ENCODE assay signal across 15 cellular contexts in the genomic region with DNA sequence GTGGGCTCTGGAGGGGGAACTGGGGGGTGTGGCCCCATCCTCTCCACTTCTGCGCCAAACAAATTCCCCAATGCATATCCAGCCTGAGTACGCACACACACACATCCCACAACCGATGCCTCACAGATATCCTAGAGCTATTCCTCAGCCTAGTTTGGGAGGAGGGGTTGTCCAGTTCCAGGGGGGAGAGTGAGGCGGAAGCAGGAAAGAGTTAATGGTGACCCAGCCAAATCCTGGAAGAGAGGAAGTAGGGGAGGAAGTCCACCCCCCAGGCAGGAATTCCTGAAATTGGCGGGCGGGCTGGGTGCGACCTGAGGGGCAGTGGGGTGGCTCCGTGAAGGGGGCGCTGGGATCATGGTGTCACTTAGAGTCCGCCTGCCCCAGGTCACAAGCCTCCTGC. TPM values are rescaled to one million over a fixed set of nuclear protein-coding genes. Genes with fewer than 3 reads are reported as not detected.
A peak's percentile ranks its signal among the peaks of the same experiment; 100 is the strongest.
DNase-seq lines count a peak whose midpoint lies in the region; ATAC-seq and TF ChIP-seq lines count a peak whose summit lies in the region.
"Had no signal": no experiment of that assay in that cellular context is flagged by ENCODE, and none has a peak within 500 bp of the region (broad histone marks: within the 10 kb centered on the region; RNA-seq: fewer than 3 reads in every experiment).

No MANE protein-coding gene starts in this region.

- no peak overlapping the region for H2BK5ac ChIP-seq in mesenchymal stem cell (ENCODE audit: low read depth, low read length, poor library complexity, severe bottlenecking)

- H3K4me3 Mint-ChIP-seq in endothelial cell (ENCODE audit: unreplicated experiment): peak overlapping the region; percentile 100
- H3K4me3 Mint-ChIP-seq: activated T-cell treated with anti-CD3 and anti-CD28 coated beads, Interleukin-2, amount 50 U/mL, for 4 hours had no signal

- no peak overlapping the region for H3K4me2 ChIP-seq in mesenchymal stem cell (ENCODE audit: low read length, poor library complexity, severe bottlenecking)
- H3K4me2 ChIP-seq: neural progenitor cell had no signal

- H3K4me1 Mint-ChIP-seq in endothelial cell (ENCODE audit: unreplicated experiment): peaks cover 59% of the 10 kb centered on the region

- no peak overlapping the region for H3K27ac ChIP-seq in RWPE2 (ENCODE audit: poor library complexity, severe bottlenecking)
- no peak overlapping the region for H3K27ac ChIP-seq in mesenchymal stem cell (ENCODE audit: low read length, poor library complexity, severe bottlenecking)
- peak overlapping the region in 3 of 4 donors; percentile 63 to 81 (median 69) for H3K27ac ChIP-seq in tibial nerve
- H3K27ac ChIP-seq: neural progenitor cell, SK-N-MC had no signal

- no peak for ATAC-seq in RWPE2 (ENCODE audit: low read depth)
- ATAC-seq in HG02885 (IDR thresholded peaks at IDR 0.05; ENCODE audit: poor library complexity, unreplicated experiment): no peak
- ATAC-seq in GM18498 (IDR thresholded peaks at IDR 0.05; ENCODE audit: unreplicated experiment): no peak

- no peak overlapping the region for H3K4ac ChIP-seq in mesenchymal stem cell (ENCODE audit: low read depth in 1 of 2, low read length in 2 of 2)

- peak overlapping the region in 1 of 2 experiments; percentile 33 for H3K18ac ChIP-seq in mesenchymal stem cell (ENCODE audit: low read depth in 1 of 2, low read length in 2 of 2)

- H2BK120ac ChIP-seq in mesenchymal stem cell (ENCODE audit: low read depth, low read length): no peak overlapping the region

- TF ChIP-seq CTCF in RWPE2 (IDR thresholded peaks at IDR 0.05; ENCODE audit: poor library complexity, severe bottlenecking): no peak
- TF ChIP-seq CTCF in endothelial cell (IDR thresholded peaks at IDR 0.05; ENCODE audit: unreplicated experiment): no peak
- TF ChIP-seq CTCF in tibial nerve (IDR thresholded peaks at IDR 0.05): no peak

- 80% methylated on average over 1 of the region's 10 CpGs for WGBS in mesenchymal stem cell
- 9 to 11% methylated on average over 10 of the region's 10 CpGs for WGBS in tibial nerve, 2 donors

- no peaks in the 10 kb centered on the region for H3K36me3 ChIP-seq in RWPE2 (ENCODE audit: low read depth)
- H3K36me3 ChIP-seq in mesenchymal stem cell (ENCODE audit: control insufficient read depth in 1 of 2, insufficient read depth in 2 of 2, low read depth in 1 of 2, low read length in 2 of 2): no peaks in the 10 kb centered on the region
- H3K36me3 ChIP-seq in tibial nerve: no peaks in the 10 kb centered on the region
- H3K36me3 ChIP-seq: neural progenitor cell had no signal

- peak overlapping the region; percentile 96 for H3K27ac Mint-ChIP-seq in endothelial cell (ENCODE audit: unreplicated experiment)
- H3K27ac Mint-ChIP-seq: neural progenitor cell had no signal

- peak overlapping the region; percentile 69 for H4K8ac ChIP-seq in mesenchymal stem cell (ENCODE audit: low read length)

- H3K36me3 Mint-ChIP-seq in endothelial cell (ENCODE audit: low read depth, unreplicated experiment): peaks cover 7% of the 10 kb centered on the region
- H3K36me3 Mint-ChIP-seq: neural progenitor cell had no signal

- no peak for TF ChIP-seq EP300 in tibial nerve (IDR thresholded peaks at IDR 0.05)

- no peaks in the 10 kb centered on the region for H3K9me3 Mint-ChIP-seq in endothelial cell (ENCODE audit: unreplicated experiment)
- H3K9me3 Mint-ChIP-seq: activated T-cell treated with anti-CD3 and anti-CD28 coated beads, Interleukin-2, amount 50 U/mL, for 4 hours; neural progenitor cell had no signal

- peak overlapping the region; percentile 48 for H2BK15ac ChIP-seq in mesenchymal stem cell (ENCODE audit: low read depth, poor library complexity, severe bottlenecking)

- H2AFZ ChIP-seq in mesenchymal stem cell (ENCODE audit: low read depth, low read length): no peak overlapping the region
- H2AFZ ChIP-seq: neural progenitor cell had no signal

- H3K9me3 ChIP-seq in RWPE2 (ENCODE audit: severe bottlenecking) (no peaks in the 10 kb centered on the region), mesenchymal stem cell (ENCODE audit: control insufficient read depth, low read length) (no peaks in the 10 kb centered on the region), tibial nerve (no peaks in the 10 kb centered on the region)

- H3K9ac ChIP-seq in mesenchymal stem cell (ENCODE audit: low read length): peak overlapping the region; percentile 53
- H3K9ac ChIP-seq: neural progenitor cell had no signal

- DNase-seq in RWPE2 (ENCODE audit: low spot score) (no peak), endothelial cell (ENCODE audit: low spot score) (peak; percentile 36), mesenchymal stem cell (no peak), tibial nerve (ENCODE audit: low spot score in 2 of 2) (no peak), NCI-H187 treated with DMSO at 0.1 percent for 48 hours (lab: John Stamatoyannopoulos, UW) (no peak)
- DNase-seq: activated T-cell treated with anti-CD3 and anti-CD28 coated beads, Interleukin-2, amount 50 U/mL, for 4 hours; erythroblast; immature natural killer cell; KG1; NCI-H1930; NK-92 treated with Interleukin-12 subunit alpha and Interleukin-12 subunit beta, amount 100 ng/mL, for 24 hours had no signal

- no peak overlapping the region for H2BK12ac ChIP-seq in mesenchymal stem cell (ENCODE audit: low read length in 2 of 2)

- H3K4me1 ChIP-seq in RWPE2 (ENCODE audit: insufficient read depth, poor library complexity, severe bottlenecking): peaks cover 18% of the 10 kb centered on the region
- peaks cover 12% of the 10 kb centered on the region for H3K4me1 ChIP-seq in mesenchymal stem cell (ENCODE audit: control insufficient read depth, insufficient read depth, low read depth, low read length)
- peaks cover 0 to 40% (median 1%) of the 10 kb centered on the region in 4 donors for H3K4me1 ChIP-seq in tibial nerve
- H3K4me1 ChIP-seq: neural progenitor cell had no signal

- H3K4me3 ChIP-seq in RWPE2 (ENCODE audit: severe bottlenecking) (peak overlapping the region; percentile 27), mesenchymal stem cell (ENCODE audit: insufficient read depth in 1 of 2, low read depth in 1 of 2, low read length in 2 of 2) (peak overlapping the region in 1 of 2 experiments; percentile 75), tibial nerve (peak overlapping the region; percentile 16 to 64 (median 25))
- H3K4me3 ChIP-seq: SK-N-MC had no signal

- no peak overlapping the region for H3K14ac ChIP-seq in mesenchymal stem cell (ENCODE audit: low read length in 2 of 2)

- peaks cover 17% of the 10 kb centered on the region for H3K27me3 Mint-ChIP-seq in endothelial cell (ENCODE audit: unreplicated experiment)

- TF ChIP-seq POLR2A in tibial nerve (IDR thresholded peaks at IDR 0.05): no peak

- H3K23ac ChIP-seq in mesenchymal stem cell (ENCODE audit: low read length in 2 of 2): no peak overlapping the region

- H4K91ac ChIP-seq in mesenchymal stem cell (ENCODE audit: low read length): no peak overlapping the region

- no peak overlapping the region for H2AK5ac ChIP-seq in mesenchymal stem cell (ENCODE audit: low read length, severe bottlenecking)

- H3K79me1 ChIP-seq in mesenchymal stem cell (replicated peaks; ENCODE audit: low read length, poor library complexity, severe bottlenecking): no peaks in the 10 kb centered on the region

- H3K27me3 ChIP-seq in RWPE2 (ENCODE audit: insufficient read depth, poor library complexity, severe bottlenecking): no peaks in the 10 kb centered on the region
- H3K27me3 ChIP-seq in mesenchymal stem cell (ENCODE audit: control insufficient read depth in 1 of 2, insufficient read depth in 1 of 2, low read length in 2 of 2): peaks cover 65 to 69% of the 10 kb centered on the region in 2 experiments
- H3K27me3 ChIP-seq in tibial nerve: peaks cover 0 to 81% of the 10 kb centered on the region in 2 donors

RNA-seq across cellular contexts. Expression of a gene that starts 0.9 kb away (rescaled TPM):
- total RNA-seq in endothelial cell (ENCODE audit: unreplicated experiment): 13.5 TPM
- polyA plus RNA-seq in mesenchymal stem cell (2013, experiment 1 of 2): 0.73 TPM
- polyA plus RNA-seq in mesenchymal stem cell (2013, experiment 2 of 2): 0.77 TPM
- 10 to 100 TPM; 12.6 to 15.6 (median 13.8) TPM for total RNA-seq in tibial nerve
- polyA plus RNA-seq: immature natural killer cell had no signal

RNA-seq across cellular contexts. Expression of a gene that starts 16.5 kb away (rescaled TPM):
- total RNA-seq in endothelial cell (ENCODE audit: unreplicated experiment) (13.4 TPM), tibial nerve (1 to 10 TPM; 4.8 to 6.7 (median 5.7) TPM)
- 13.4 TPM for polyA plus RNA-seq in mesenchymal stem cell (2013, experiment 1 of 2)
- polyA plus RNA-seq in mesenchymal stem cell (2013, experiment 2 of 2): 13.7 TPM

RNA-seq across cellular contexts. Expression of a gene that starts 38.1 kb away (rescaled TPM):
- total RNA-seq in endothelial cell (ENCODE audit: unreplicated experiment) (20.3 TPM), tibial nerve (10 to 100 TPM; 21.0 to 57.1 (median 25.0) TPM)
- polyA plus RNA-seq in mesenchymal stem cell (2013, experiment 1 of 2): 13.5 TPM
- polyA plus RNA-seq in mesenchymal stem cell (2013, experiment 2 of 2): 13.8 TPM

Comparison
In these comparisons a context has a peak if more than half of its experiments do, and no peak if none do; other contexts are left out.
1. H3K27ac ChIP-seq: peak in tibial nerve (3 of 4); none in RWPE2 (single experiment) and mesenchymal stem cell (single experiment).